8 cellular contexts compared by ENCODE assay signal in genomic region chrX:23333842-23334535, GRCh38. TPM values are rescaled to one million over a fixed set of nuclear protein-coding genes. Genes with fewer than 3 reads are reported as not detected.
DNase-seq lines count a peak whose midpoint lies in the region; ATAC-seq and TF ChIP-seq lines count a peak whose summit lies in the region.
"Had no signal": no experiment of that assay in that cellular context is flagged by ENCODE, and none has a peak within 500 bp of the region (broad histone marks: within the 10 kb centered on the region; RNA-seq: fewer than 3 reads in every experiment).

No MANE protein-coding gene starts in this region.

- peak; percentile 16 for DNase-seq in GM13977 (ENCODE audit: low spot score)
- DNase-seq in PC-9: no peak
- no peak for DNase-seq in spleen
- DNase-seq: NCI-H2171 had no signal

- no peaks in the 10 kb centered on the region for H3K79me2 ChIP-seq in PC-9 (ENCODE audit: low read depth)

- H3K9me3 ChIP-seq in PC-9 (ENCODE audit: insufficient read depth, low read depth) (no peaks in the 10 kb centered on the region), iPS-18a (ENCODE audit: control insufficient read depth, low read depth, low read length) (no peaks in the 10 kb centered on the region), spleen (no peaks in the 10 kb centered on the region)

- peak overlapping the region; percentile 19; the same call in 1 of the 2 replicates for H3K4me2 ChIP-seq in PC-9

- WGBS in spleen, 5 donors: 0 to 33% (median 1%) methylated on average over 12 to 59 of the region's 59 CpGs

- H3K9ac ChIP-seq in iPS-18a (ENCODE audit: low read length): peak overlapping the region; percentile 4

- H2AFZ ChIP-seq in PC-9: no peak overlapping the region

- H3K36me3 ChIP-seq in PC-9 (ENCODE audit: low read depth) (no peaks in the 10 kb centered on the region), iPS-18a (ENCODE audit: control insufficient read depth, low read depth, low read length) (no peaks in the 10 kb centered on the region), spleen (no peaks in the 10 kb centered on the region)

- no peak for TF ChIP-seq CTCF in GM13977 (IDR thresholded peaks at IDR 0.05; ENCODE audit: extremely low read depth, insufficient read depth, missing control alignments)
- TF ChIP-seq CTCF in PC-9 (conservative IDR thresholded peaks at IDR 0.05): no peak
- no peak for TF ChIP-seq CTCF in spleen (IDR thresholded peaks at IDR 0.05 in 8 of 11, conservative IDR thresholded peaks at IDR 0.05 in 3 of 11)

- H3K27me3 ChIP-seq in PC-9 (ENCODE audit: insufficient read depth, low read depth): no peaks in the 10 kb centered on the region
- peaks cover 76% of the 10 kb centered on the region for H3K27me3 ChIP-seq in iPS-18a (ENCODE audit: control insufficient read depth, insufficient read depth, low read length)
- H3K27me3 ChIP-seq in spleen (replicated peaks in 1 of 7): peaks cover 0 to 86% (median 44%) of the 10 kb centered on the region in 7 donors

- no peak for ATAC-seq in GM21737 (IDR thresholded peaks at IDR 0.05; ENCODE audit: unreplicated experiment)
- ATAC-seq in GM21367 (IDR thresholded peaks at IDR 0.05; ENCODE audit: unreplicated experiment): no peak
- no peak for ATAC-seq in HG02884 (IDR thresholded peaks at IDR 0.05; ENCODE audit: unreplicated experiment)

- CTCF ChIA-PET in PC-9 (lab: Charles Lee): no interaction called here

- no TSS peak for BruUV-seq in PC-9 (replicated peaks; lab: Mats Ljungman, UMichigan)

- in situ Hi-C loops in GM13977 (cut with MboI; ENCODE audit: low pct_unique_long_range_greater_than_20kb, low sequenced_read_pairs, unreplicated experiment): no loop called here

- H3K27ac ChIP-seq in PC-9: no peak overlapping the region
- H3K27ac ChIP-seq in iPS-18a (ENCODE audit: low read length): no peak overlapping the region
- no peak overlapping the region for H3K27ac ChIP-seq in spleen

- intact Hi-C loops in PC-9 (cut with micrococcal nuclease; ENCODE audit: unreplicated experiment): no loop called here
- intact Hi-C loops in spleen (cut with DNase I; ENCODE audit: low total_unique reads): no loop called here

- H3K4me1 ChIP-seq in PC-9 (replicated peaks; ENCODE audit: insufficient read depth): no peaks in the 10 kb centered on the region
- H3K4me1 ChIP-seq in iPS-18a (ENCODE audit: control insufficient read depth, low read depth, low read length): peaks cover 29% of the 10 kb centered on the region
- peaks cover 0 to 32% (median 15%) of the 10 kb centered on the region in 6 donors for H3K4me1 ChIP-seq in spleen

- no peaks in the 10 kb centered on the region for H3K9me2 ChIP-seq in PC-9 (ENCODE audit: insufficient read depth)

- H4K20me1 ChIP-seq in PC-9 (ENCODE audit: insufficient read depth): no peaks in the 10 kb centered on the region

- POLR2A ChIA-PET in PC-9 (lab: Charles Lee; ENCODE audit: unreplicated experiment): no interaction called here

- no peaks in the 10 kb centered on the region for H3F3A ChIP-seq in PC-9 (ENCODE audit: insufficient read depth, low read depth)

- TF ChIP-seq POLR2A in spleen (IDR thresholded peaks at IDR 0.05): no peak

- no peak overlapping the region; the same call in 1 of the 2 replicates for H3K4me3 ChIP-seq in PC-9
- H3K4me3 ChIP-seq in iPS-18a (ENCODE audit: low read length): peak overlapping the region; percentile 65
- H3K4me3 ChIP-seq in spleen: peak overlapping the region in 5 of 8 donors; percentile 6 to 56 (median 17)

RNA-seq across cellular contexts. Expression of gene PTCHD1, which starts 0.7 kb away (rescaled TPM):
- total RNA-seq in PC-9 (2021): not detected in 2 replicates
- under 1 TPM; 0.33 to 0.89 (median 0.49) TPM for total RNA-seq in spleen
- polyA plus RNA-seq in spleen: under 1 TPM; 0.07 to 0.13 (median 0.08) TPM
